1 cellular context compared by ENCODE assay signal in genomic region chr4:70706516-70706915, GRCh38.
A peak's percentile ranks its signal among the peaks of the same experiment; 100 is the strongest.
TF ChIP-seq lines count a peak whose summit lies in the region.

No MANE protein-coding gene starts in this region.

TF ChIP-seq in endothelial cell of umbilical vein, 7 proteins besides CTCF, POLR2A, EP300 and RAD21:
- TF ChIP-seq GATA2 (IDR thresholded peaks at IDR 0.05; ENCODE audit: insufficient read depth, insufficient read length, low read depth, low read length) (peak; percentile 38), MYC (IDR thresholded peaks at IDR 0.05; ENCODE audit: low read depth, low read length) (no peak), POLR2AphosphoS5 (IDR thresholded peaks at IDR 0.05; ENCODE audit: insufficient read depth, low read depth, low read length) (no peak), MAX (IDR thresholded peaks at IDR 0.05; ENCODE audit: insufficient read depth, insufficient read length) (no peak)
